In the genomic region with DNA sequence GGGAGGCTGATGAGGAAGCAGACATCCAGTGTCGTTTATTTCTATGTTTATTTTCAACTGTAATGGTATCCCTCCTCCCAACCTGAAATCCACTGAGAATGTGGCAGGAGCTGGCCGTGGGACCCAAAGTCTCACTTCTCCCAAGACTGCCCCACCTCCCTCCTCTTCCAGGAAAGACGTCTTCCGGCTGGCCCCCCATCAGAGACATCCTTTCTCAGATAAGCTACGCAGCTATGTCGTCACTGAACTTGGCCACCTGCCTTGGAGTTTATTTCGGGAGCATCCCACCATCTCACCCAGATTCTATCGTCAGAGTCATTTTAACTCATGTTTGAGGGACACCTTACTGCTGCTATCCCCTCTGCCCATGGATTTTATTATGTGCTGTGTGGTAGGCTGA, we compare ENCODE assay signal across 12 cellular contexts. TPM values are rescaled to one million over a fixed set of nuclear protein-coding genes. Genes with fewer than 3 reads are reported as not detected.
DNase-seq lines count a peak whose midpoint lies in the region; ATAC-seq and TF ChIP-seq lines count a peak whose summit lies in the region.
"Had no signal": no experiment of that assay in that cellular context is flagged by ENCODE, and none has a peak within 500 bp of the region (broad histone marks: within the 10 kb centered on the region; RNA-seq: fewer than 3 reads in every experiment).

No MANE protein-coding gene starts in this region.

- H3K27me3 ChIP-seq in hepatocyte (no peaks in the 10 kb centered on the region), prostate gland (replicated peaks; ENCODE audit: insufficient read depth) (no peaks in the 10 kb centered on the region), MM.1S (replicated peaks; ENCODE audit: insufficient read depth, low read length) (no peaks in the 10 kb centered on the region)
- H3K27me3 ChIP-seq: SJSA1 had no signal

- no peak overlapping the region for H3K9ac ChIP-seq in MM.1S (ENCODE audit: low read length)

- H3K4me2 ChIP-seq in hepatocyte (no peak overlapping the region), MM.1S (ENCODE audit: low read depth, low read length) (no peak overlapping the region)

- H2AFZ ChIP-seq in hepatocyte (no peak overlapping the region), MM.1S (ENCODE audit: low read length) (no peak overlapping the region)

- H3K4me3 Mint-ChIP-seq in CD14-positive monocyte = peak overlapping the region in 1 of 2 donors; percentile 70

- intact Hi-C loops in CD14-positive monocyte (cut with micrococcal nuclease) = no loop called here
- intact Hi-C loops in prostate gland (cut with DNase I) = no loop called here

- H3K27ac ChIP-seq in cingulate gyrus (ENCODE audit: low read depth, low read length) = peak overlapping the region; percentile 83
- peak overlapping the region; percentile 93 for H3K27ac ChIP-seq in hepatocyte
- peak overlapping the region; percentile 85 to 87 for H3K27ac ChIP-seq in prostate gland
- H3K27ac ChIP-seq in MM.1S (ENCODE audit: low read length) = no peak overlapping the region; the same call in 1 of the 2 replicates
- H3K27ac ChIP-seq: SJSA1 had no signal

- H3K9me2 ChIP-seq in hepatocyte (replicated peaks; ENCODE audit: insufficient read depth) (no peaks in the 10 kb centered on the region), MM.1S (replicated peaks; ENCODE audit: insufficient read depth, low read length) (no peaks in the 10 kb centered on the region)

- H3K36me3 ChIP-seq in hepatocyte (replicated peaks; ENCODE audit: insufficient read depth, low read depth) (no peaks in the 10 kb centered on the region), prostate gland (no peaks in the 10 kb centered on the region), MM.1S (replicated peaks; ENCODE audit: insufficient read depth, low read length) (no peaks in the 10 kb centered on the region)

- no peak overlapping the region for H3K4me3 ChIP-seq in hepatocyte
- H3K4me3 ChIP-seq in prostate gland = no peak overlapping the region
- no peak overlapping the region for H3K4me3 ChIP-seq in MM.1S (ENCODE audit: low read length)
- H3K4me3 ChIP-seq: SJSA1 had no signal

- peaks cover 31% of the 10 kb centered on the region for H3F3A ChIP-seq in MM.1S (ENCODE audit: insufficient read depth, low read length)

- no peak for ATAC-seq in HG03460 (IDR thresholded peaks at IDR 0.05; ENCODE audit: unreplicated experiment)

- H3K9me3 Mint-ChIP-seq in CD14-positive monocyte = peaks cover 0 to 2% (median 0%) of the 10 kb centered on the region in 7 donors

- no peak for TF ChIP-seq POLR2A in prostate gland (IDR thresholded peaks at IDR 0.05)

- peaks cover 34% of the 10 kb centered on the region for H3K4me1 ChIP-seq in hepatocyte (ENCODE audit: insufficient read depth)
- peaks cover 3% of the 10 kb centered on the region for H3K4me1 ChIP-seq in prostate gland (replicated peaks)
- peaks cover 43% of the 10 kb centered on the region for H3K4me1 ChIP-seq in MM.1S (ENCODE audit: low read length)

- H3K27ac Mint-ChIP-seq in CD14-positive monocyte = peak overlapping the region in 4 of 7 donors; percentile 18 to 56 (median 24)

- H3K4me1 Mint-ChIP-seq in CD14-positive monocyte = peaks cover 55% of the 10 kb centered on the region

- no peaks in the 10 kb centered on the region for H3K9me3 ChIP-seq in hepatocyte (ENCODE audit: low read depth)
- no peaks in the 10 kb centered on the region for H3K9me3 ChIP-seq in prostate gland
- H3K9me3 ChIP-seq in MM.1S (replicated peaks; ENCODE audit: insufficient read depth, low read length) = no peaks in the 10 kb centered on the region
- H3K9me3 ChIP-seq: SJSA1 had no signal

- 73% methylated on average over 8 of the region's 8 CpGs for WGBS in hepatocyte (ENCODE audit: low lambda C conversion rate, missing lambda C conversion rate)
- 43% methylated on average over 8 of the region's 8 CpGs for WGBS in prostate gland

- peaks cover 99% of the 10 kb centered on the region for H3K79me2 ChIP-seq in hepatocyte
- H3K79me2 ChIP-seq in MM.1S (ENCODE audit: low read length) = peaks cover 94% of the 10 kb centered on the region

- peaks cover 8 to 10% of the 10 kb centered on the region in 2 donors for H3K36me3 Mint-ChIP-seq in CD14-positive monocyte

- H4K20me1 ChIP-seq in hepatocyte (ENCODE audit: insufficient read depth, poor library complexity, severe bottlenecking) = peaks cover 5% of the 10 kb centered on the region
- no peaks in the 10 kb centered on the region for H4K20me1 ChIP-seq in MM.1S (ENCODE audit: insufficient read depth, low read length)

- DNase-seq in CD14-positive monocyte (ENCODE audit: low spot score) (no peak), hepatocyte (ENCODE audit: low spot score) (no peak), prostate gland (ENCODE audit: low spot score) (no peak), NCI-H146 treated with DMSO at 0.1 percent for 48 hours (lab: John Stamatoyannopoulos, UW; ENCODE audit: unreplicated experiment) (no peak), MM.1S (no peak), cerebellar nuclear complex (lab: John Stamatoyannopoulos, UW) (no peak)
- DNase-seq: activated CD4-positive, alpha-beta T cell treated with anti-CD3 and anti-CD28 coated beads for 1 hour; DMS53; NCI-H1048 had no signal

- no peak for TF ChIP-seq CTCF in CD14-positive monocyte (IDR thresholded peaks at IDR 0.05)
- no peak for TF ChIP-seq CTCF in hepatocyte (IDR thresholded peaks at IDR 0.05; ENCODE audit: poor library complexity)
- no peak for TF ChIP-seq CTCF in prostate gland (IDR thresholded peaks at IDR 0.05)
- no peak for TF ChIP-seq CTCF in MM.1S (IDR thresholded peaks at IDR 0.05; ENCODE audit: low read length)

- H3K27me3 Mint-ChIP-seq in CD14-positive monocyte (ENCODE audit: low read depth in 3 of 3) = peaks cover 0 to 5% (median 0%) of the 10 kb centered on the region in 3 donors

RNA-seq across cellular contexts. Expression of a gene that starts 13.9 kb away (rescaled TPM):
- polyA plus RNA-seq in CD14-positive monocyte (10 to 100 TPM in 1 of 2 donors, 1 to 10 TPM in 1; 7.4 to 10.6 TPM), hepatocyte (90.0 and 102 TPM in 2 replicates)
- total RNA-seq in hepatocyte (32.1 and 58.2 TPM in 2 replicates), prostate gland (100 to 1,000 TPM in 1 of 2 donors, 10 to 100 TPM in 1; 76.0 to 137 TPM)

RNA-seq across cellular contexts. Expression of a gene that starts 57.1 kb away (rescaled TPM):
- polyA plus RNA-seq in CD14-positive monocyte (1 to 10 TPM; 1.5 to 2.0 TPM), hepatocyte (67.2 and 76.3 TPM in 2 replicates)
- total RNA-seq in hepatocyte (55.9 and 70.4 TPM in 2 replicates), prostate gland (10 to 100 TPM; 23.6 to 26.0 TPM)

RNA-seq across cellular contexts. Expression of a gene that starts 58.3 kb away (rescaled TPM):
- polyA plus RNA-seq in CD14-positive monocyte (1 to 10 TPM; 1.9 to 3.1 TPM), hepatocyte (123 and 152 TPM in 2 replicates)
- total RNA-seq in hepatocyte (85.8 and 89.5 TPM in 2 replicates), prostate gland (100 to 1,000 TPM in 1 of 2 donors, 10 to 100 TPM in 1; 82.8 to 190 TPM)
